Comparison of ENCODE assay signal across 22 cellular contexts in the genomic region with DNA sequence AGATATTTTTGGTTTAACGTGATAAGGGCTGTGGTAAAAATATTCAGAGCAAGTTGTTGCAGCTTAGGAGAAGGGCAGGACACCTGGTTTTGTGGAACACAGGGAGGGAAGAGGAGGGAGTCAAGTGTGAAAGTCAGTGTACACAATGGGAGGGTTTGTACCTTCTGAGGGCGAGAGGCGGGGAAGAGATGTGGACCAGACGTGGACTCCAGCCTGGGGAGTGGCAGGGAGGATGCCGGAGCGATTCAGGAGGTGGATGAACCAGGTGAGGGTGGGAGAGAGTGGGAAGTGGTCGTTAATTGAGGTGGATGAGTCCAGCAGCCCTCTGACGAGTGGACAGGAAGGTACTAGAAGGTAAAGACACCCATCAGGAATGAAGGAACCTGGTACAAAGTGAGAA. TPM values are rescaled to one million over a fixed set of nuclear protein-coding genes. Genes with fewer than 3 reads are reported as not detected.
DNase-seq lines count a peak whose midpoint lies in the region; ATAC-seq, FAIRE-seq and TF ChIP-seq lines count a peak whose summit lies in the region.
"Had no signal": no experiment of that assay in that cellular context is flagged by ENCODE, and none has a peak within 500 bp of the region (broad histone marks: within the 10 kb centered on the region; RNA-seq: fewer than 3 reads in every experiment).

No MANE protein-coding gene starts in this region.

- CTCF ChIA-PET in A549 (lab: Yijun Ruan, JAX): interaction anchor here (0.9 to 1.2 kb wide), 3 partner anchors 9 to 51 kb away, joined by 3 to 4 read pairs (median 4); no protein-coding TSS in a partner anchor
- CTCF ChIA-PET in HEK293 (lab: Yijun Ruan, JAX): no interaction called here
- CTCF ChIA-PET in H1 (lab: Charles Lee; ENCODE audit: partially characterized antibody): no interaction called here

- H3K4me2 ChIP-seq in A549: no peak overlapping the region
- no peak overlapping the region for H3K4me2 ChIP-seq in H1 (ENCODE audit: insufficient read depth in 1 of 2, low read depth in 2 of 2, low read length in 2 of 2)

- H3K9ac ChIP-seq in H1 (replicated peaks in 1 of 4; ENCODE audit: extremely low read depth in 1 of 4, low read depth in 3 of 4, low read length in 3 of 4): no peak overlapping the region; a peak in 1 of 7 replicates

- H4K5ac ChIP-seq in H1 (ENCODE audit: insufficient read length, low read depth, low read length): no peak overlapping the region

- no peaks in the 10 kb centered on the region for H3K27me3 ChIP-seq in H1 (replicated peaks in 1 of 4; ENCODE audit: control insufficient read depth in 3 of 4, extremely low read depth in 1 of 4, insufficient read depth in 3 of 4, low read length in 3 of 4)

- no peak for ATAC-seq in A549
- ATAC-seq in mucosa of descending colon: peak; percentile 70
- no peak for ATAC-seq in GM19328 (IDR thresholded peaks at IDR 0.05; ENCODE audit: unreplicated experiment)
- ATAC-seq: SK-N-SH treated with all-trans-retinoic acid at 6 μM for 48 hours had no signal

- no peak overlapping the region for H2BK12ac ChIP-seq in H1 (ENCODE audit: low read depth, low read length)

- 0 out of 2 replicates have a peak overlapping the region, but pooled peaks have one; percentile 61 for H2BK15ac ChIP-seq in H1 (ENCODE audit: low read length)

- TF ChIP-seq POLR2A in A549 (IDR thresholded peaks at IDR 0.05; ENCODE audit: low read length) (no peak), H1 (IDR thresholded peaks at IDR 0.05; ENCODE audit: control extremely low read depth in 1 of 2, low read depth in 2 of 2, low read length in 2 of 2) (no peak)

- H3K4me3 ChIP-seq in A549 (no peak overlapping the region), HEK293 (ENCODE audit: low read depth, low read length) (no peak overlapping the region), H1 (ENCODE audit: extremely low read depth in 1 of 4, insufficient read depth in 2 of 4, low read depth in 3 of 4, low read length in 4 of 4) (no peak overlapping the region), mucosa of descending colon (no peak overlapping the region)

- H3K4me1 ChIP-seq in A549 (peaks cover 40% of the 10 kb centered on the region), HEK293 (ENCODE audit: control insufficient read depth, insufficient read depth, low read length) (no peaks in the 10 kb centered on the region), H1 (replicated peaks in 1 of 4; ENCODE audit: control insufficient read depth in 3 of 4, insufficient read depth in 4 of 4, low read length in 3 of 4) (peaks cover 0 to 10% (median 3%) of the 10 kb centered on the region in 4 experiments; a peak in 3 of 7 replicates), mucosa of descending colon (ENCODE audit: low read depth) (peaks cover 5% of the 10 kb centered on the region)

- no peak for DNase-seq in A549 (ENCODE audit: low read depth in 1 of 2, low spot score in 1 of 2)
- no peak for DNase-seq in H1 (ENCODE audit: low read depth in 1 of 2, low spot score in 2 of 2)
- peak in 2 of 3 donors; percentile 54 to 65 for DNase-seq in mucosa of descending colon
- DNase-seq in UCSD-AML1 (lab: John Stamatoyannopoulos, UW; ENCODE audit: unreplicated experiment): no peak
- DNase-seq in NCI-H748 (lab: John Stamatoyannopoulos, UW; ENCODE audit: unreplicated experiment): no peak
- DNase-seq in NCI-H774 (lab: John Stamatoyannopoulos, UW): no peak
- DNase-seq: CD4-positive, alpha-beta memory T cell; DMS79; HCEC 1CT; NCI-H1092 treated with DMSO at 0.1 percent for 48 hours; NCI-H2081 treated with DMSO at 0.1 percent for 48 hours; NCI-H446 treated with DMSO at 0.1 percent for 48 hours; NCI-H69; OCI-M1; RPMI8226; SIG-M5 had no signal

- no peaks in the 10 kb centered on the region for H3K79me2 ChIP-seq in H1 (ENCODE audit: control insufficient read depth in 1 of 2, insufficient read depth in 2 of 2, low read length in 2 of 2)

- H3K23me2 ChIP-seq in H1 (ENCODE audit: low read depth, low read length): peaks cover 3% of the 10 kb centered on the region; the same call in 1 of the 2 replicates

- H2AFZ ChIP-seq in H1 (ENCODE audit: low read length): no peak overlapping the region

- no peak overlapping the region for H3K23ac ChIP-seq in H1 (ENCODE audit: insufficient read length)

- 0 out of 2 replicates have a peak overlapping the region, but pooled peaks have one; percentile 61 for H2BK20ac ChIP-seq in H1 (ENCODE audit: low read length)

- no peak overlapping the region for H3K56ac ChIP-seq in H1 (replicated peaks; ENCODE audit: insufficient read length, low read depth, low read length)

- no peak for TF ChIP-seq RAD21 in A549 (conservative IDR thresholded peaks at IDR 0.05 in 1 of 2, IDR thresholded peaks at IDR 0.05 in 1 of 2)
- no peak for TF ChIP-seq RAD21 in H1 (IDR thresholded peaks at IDR 0.05 in 1 of 2, conservative IDR thresholded peaks at IDR 0.05 in 1 of 2; ENCODE audit: low read depth in 2 of 2, low read length in 2 of 2)

- H3K18ac ChIP-seq in H1 (ENCODE audit: extremely low read depth, low read length): no peak overlapping the region

- H3K14ac ChIP-seq in H1 (ENCODE audit: insufficient read length): no peak overlapping the region

- 74% methylated on average over 8 of the region's 8 CpGs for WGBS in A549 (ENCODE audit: missing lambda C conversion rate)
- WGBS in H1 (ENCODE audit: extremely low coverage in 1 of 2, insufficient coverage in 1 of 2, insufficient read length in 1 of 2, insufficient replicate concordance in 2 of 2, low coverage in 1 of 2, low lambda C conversion rate in 2 of 2, missing lambda C conversion rate in 1 of 2), 2 experiments: 89% methylated on average over 8 of the region's 8 CpGs; no CpG with 5 or more reads in 1 of the 2 experiments

- POLR2A ChIA-PET in A549 (lab: Yijun Ruan, JAX): interaction anchor here (1.0 to 1.4 kb wide), 2 partner anchors 50 to 51 kb away, joined by 3 read pairs; partner anchors contain the start of gene IRF2BP2
- POLR2A ChIA-PET in HEK293 (lab: Yijun Ruan, JAX): no interaction called here
- POLR2A ChIA-PET in H1 (lab: Charles Lee; ENCODE audit: partially characterized antibody): no interaction called here

- intact Hi-C loops in mucosa of descending colon (cut with DNase I, micrococcal nuclease): no loop called here

- peak overlapping the region; percentile 15 for H4K91ac ChIP-seq in H1 (replicated peaks; ENCODE audit: insufficient read length, low read length)

- peak overlapping the region; percentile 28 to 88; a peak in 5 of 6 replicates for H3K27ac ChIP-seq in A549
- no peak overlapping the region for H3K27ac ChIP-seq in HEK293 (ENCODE audit: extremely low read depth, low read depth, low read length)
- no peak overlapping the region for H3K27ac ChIP-seq in H1 (ENCODE audit: low read depth, low read length)
- H3K27ac ChIP-seq: HL-60 had no signal

- H3K79me1 ChIP-seq in H1 (ENCODE audit: low read depth, low read length): no peaks in the 10 kb centered on the region

- H2BK120ac ChIP-seq in H1 (replicated peaks; ENCODE audit: low read depth, low read length): no peak overlapping the region

- H3K4ac ChIP-seq in H1 (replicated peaks; ENCODE audit: insufficient read length, low read depth, low read length): no peak overlapping the region

- no peak for TF ChIP-seq EP300 in A549 (IDR thresholded peaks at IDR 0.05)
- no peak for TF ChIP-seq EP300 in H1 (IDR thresholded peaks at IDR 0.05; ENCODE audit: borderline replicate concordance in 1 of 2, low read depth in 2 of 2, low read length in 2 of 2)

- H4K8ac ChIP-seq in H1 (ENCODE audit: extremely low read depth, insufficient read depth, low read length): no peak overlapping the region

- no peak for TF ChIP-seq CTCF in A549 (IDR thresholded peaks at IDR 0.05)
- no peak for TF ChIP-seq CTCF in HEK293 (tag by site-specific recombination; IDR thresholded peaks at IDR 0.05)
- TF ChIP-seq CTCF in H1 (IDR thresholded peaks at IDR 0.05; ENCODE audit: control extremely low read depth in 1 of 3, insufficient read depth in 1 of 3, low read depth in 1 of 3, low read length in 3 of 3): no peak
- no peak for TF ChIP-seq CTCF in mucosa of descending colon (IDR thresholded peaks at IDR 0.05)

- no peaks in the 10 kb centered on the region for H3K9me3 ChIP-seq in A549
- H3K9me3 ChIP-seq in HEK293 (ENCODE audit: control insufficient read depth, insufficient read depth, low read depth, low read length): 0 out of 2 replicates have a peak, but pooled peaks cover 1% of the 10 kb centered on the region
- H3K9me3 ChIP-seq in H1 (ENCODE audit: insufficient read depth in 2 of 2, low read depth in 1 of 2, low read length in 1 of 2): no peaks in the 10 kb centered on the region; a peak in 1 of 4 replicates
- no peaks in the 10 kb centered on the region for H3K9me3 ChIP-seq in mucosa of descending colon

- no peak for FAIRE-seq in A549 (lab: Jason Lieb, UNC)
- no peak for FAIRE-seq in H1 (lab: Jason Lieb, UNC)
- FAIRE-seq: A204.1, HTR-8/SVneo had no signal

- no peak overlapping the region for H2AK5ac ChIP-seq in H1 (ENCODE audit: low read depth, low read length)

- no peaks in the 10 kb centered on the region for H4K20me1 ChIP-seq in H1 (replicated peaks in 1 of 2; ENCODE audit: control insufficient read depth in 1 of 2, insufficient read depth in 2 of 2, low read length in 2 of 2)

- H3K36me3 ChIP-seq in HEK293 (ENCODE audit: control insufficient read depth in 2 of 2, insufficient read depth in 1 of 2, low read length in 2 of 2) (no peaks in the 10 kb centered on the region), H1 (ENCODE audit: control insufficient read depth in 2 of 4, insufficient read depth in 4 of 4, low read length in 3 of 4) (no peaks in the 10 kb centered on the region), mucosa of descending colon (ENCODE audit: low read depth) (no peaks in the 10 kb centered on the region)

- H2BK5ac ChIP-seq in H1 (ENCODE audit: low read depth, low read length): 0 out of 2 replicates have a peak overlapping the region, but pooled peaks have one; percentile 8

RNA-seq across cellular contexts. Expression of gene IRF2BP2, which starts 52.2 kb away (rescaled TPM):
- polyA plus RNA-seq in A549 (2011; rRNA removed) (38.2 and 53.5 TPM in 2 replicates), A549 (2017; fragmentation: RNase III; extraction: RNeasy Plus Mini Kit Qiagen cat#74134 plus additional on column Dnase treatment) (42.7 to 53.5 TPM (median 53.0 TPM) in 3 replicates), H1 (2011; rRNA removed) (24.9 and 36.0 TPM in 2 replicates)
- polyA plus RNA-seq in A549 (2012; cell fraction: cytosol; rRNA removed): 79.4 and 99.0 TPM in 2 replicates
- polyA plus RNA-seq in A549 (2012; cell fraction: nucleus; rRNA removed): 131 and 168 TPM in 2 replicates
- polyA minus RNA-seq in A549 (2011; rRNA and poly(A)+ RNA removed): 76.2 and 82.0 TPM in 2 replicates
- 67.5 and 68.9 TPM in 2 replicates for total RNA-seq in H1 (2021; fragmentation: NEBNext Ultra II Directional; extraction: Animal tissue kit (Norgen Biotek cat#: 25700))
- 14.9 TPM for polyA plus RNA-seq in H1 (2011; cell fraction: cytosol; rRNA removed)
- 108 TPM for polyA plus RNA-seq in H1 (2011; cell fraction: nucleus; rRNA removed)
- polyA plus RNA-seq in H1 (2012, experiment 1 of 2): 22.9 to 44.8 TPM (median 38.6 TPM) in 4 replicates
- 26.3 TPM for polyA plus RNA-seq in H1 (2012, experiment 2 of 2)
- polyA plus RNA-seq in H1 (2013, experiment 1 of 2): 31.8 TPM
- polyA plus RNA-seq in H1 (2013, experiment 2 of 2): 31.3 TPM
- polyA minus RNA-seq in H1 (2011; rRNA and poly(A)+ RNA removed): 22.1 and 38.7 TPM in 2 replicates
- polyA minus RNA-seq in H1 (2011; cell fraction: cytosol; rRNA and poly(A)+ RNA removed): 41.8 TPM
- 37.3 TPM for polyA minus RNA-seq in H1 (2011; cell fraction: nucleus; rRNA and poly(A)+ RNA removed)
- 100 to 1,000 TPM; 134 to 180 (median 156) TPM for total RNA-seq in mucosa of descending colon

Comparison
In these comparisons a context has a peak if more than half of its experiments do, and no peak if none do; other contexts are left out.
1. DNase-seq: peak in mucosa of descending colon (2 of 3); none in A549 (0 of 2), H1 (0 of 2), UCSD-AML1 (single experiment), NCI-H748 (single experiment) and NCI-H774 (single experiment).
2. H3K27ac ChIP-seq: peak in A549 (2 of 2); none in HEK293 (single experiment) and H1 (single experiment).